In genomic region chr11:93065074-93065674, GRCh38 we compare ENCODE assay signal across 8 cellular contexts.
DNase-seq lines count a peak whose midpoint lies in the region; ATAC-seq, FAIRE-seq and TF ChIP-seq lines count a peak whose summit lies in the region.
"Not testable (repeated sequence)": the region's sequence is repeated elsewhere in the genome, so short reads cannot be mapped to it uniquely, and the experiment has no call there.

No MANE protein-coding gene starts in this region.

- H3K4me3 ChIP-seq in NB4 (ENCODE audit: low read depth, low read length); RWPE2 (ENCODE audit: severe bottlenecking); epithelial cell of esophagus (ENCODE audit: low read length): not testable (repeated sequence)

- H3K27me3 Mint-ChIP-seq in activated naive CD4-positive, alpha-beta T cell treated with anti-CD3 and anti-CD28 coated beads for 36 hours (ENCODE audit: low read depth): peaks cover 37% of the 10 kb centered on the region

- DNase-seq in DMS 273 (lab: John Stamatoyannopoulos, UW; ENCODE audit: unreplicated experiment) (peak; percentile 23), NB4 (ENCODE audit: low read depth) (peak; percentile 13), epithelial cell of esophagus (ENCODE audit: low read depth) (peak; percentile 54), left colon (peak in 1 of 2 donors; percentile 11)
- not testable (repeated sequence) for DNase-seq in H54 (ENCODE audit: insufficient read length, low spot score); RWPE2 (ENCODE audit: low spot score)
- peak; percentile 37 for DNase-seq in activated naive CD4-positive, alpha-beta T cell treated with anti-CD3 and anti-CD28 coated beads for 36 hours
- DNase-seq in stimulated activated CD8-positive, alpha-beta memory T cell treated with anti-CD3 and anti-CD28 coated beads, Interleukin-4, amount 100 ng/mL, for 48 hours: peak; percentile 26

- H3K36me3 ChIP-seq in RWPE2 (ENCODE audit: low read depth): not testable (repeated sequence)

- H3K27ac ChIP-seq in RWPE2 (ENCODE audit: poor library complexity, severe bottlenecking): not testable (repeated sequence)

- not testable (repeated sequence) for H3K9me3 Mint-ChIP-seq in activated naive CD4-positive, alpha-beta T cell treated with anti-CD3 and anti-CD28 coated beads for 36 hours

- H3K4me1 Mint-ChIP-seq in activated naive CD4-positive, alpha-beta T cell treated with anti-CD3 and anti-CD28 coated beads for 36 hours (ENCODE audit: low read depth): not testable (repeated sequence)

- CTCF ChIA-PET in activated naive CD4-positive, alpha-beta T cell treated with anti-CD3 and anti-CD28 coated beads for 36 hours (lab: Charles Lee): interaction anchor here (0.9 kb wide), 1 partner anchor 123 kb away, joined by 4 read pairs; no protein-coding TSS in a partner anchor

- not testable (repeated sequence) for H3K36me3 Mint-ChIP-seq in activated naive CD4-positive, alpha-beta T cell treated with anti-CD3 and anti-CD28 coated beads for 36 hours (ENCODE audit: low read depth)

- peak; percentile 57 for FAIRE-seq in H54 (lab: Jason Lieb, UNC)

- not testable (repeated sequence) for ATAC-seq in RWPE2 (ENCODE audit: low read depth)
- peak; percentile 65 for ATAC-seq in left colon

- not testable (repeated sequence) for H3K4me3 Mint-ChIP-seq in activated naive CD4-positive, alpha-beta T cell treated with anti-CD3 and anti-CD28 coated beads for 36 hours

- TF ChIP-seq POLR2A in H54 (IDR thresholded peaks at IDR 0.05; ENCODE audit: low read depth, low read length); NB4 (IDR thresholded peaks at IDR 0.05; ENCODE audit: extremely low read depth, insufficient read length): not testable (repeated sequence)

- H3K27me3 ChIP-seq in RWPE2 (ENCODE audit: insufficient read depth, poor library complexity, severe bottlenecking): not testable (repeated sequence)

- H3K9me3 ChIP-seq in RWPE2 (ENCODE audit: severe bottlenecking): not testable (repeated sequence)

- intact Hi-C loops in activated naive CD4-positive, alpha-beta T cell treated with anti-CD3 and anti-CD28 coated beads for 36 hours (cut with micrococcal nuclease): loop anchor here (1.0 kb wide), 1 partner anchor 123 kb away; no protein-coding TSS in a partner anchor
- intact Hi-C loops in left colon (cut with DNase I, micrococcal nuclease): not testable (repeated sequence)

- not testable (repeated sequence) for TF ChIP-seq CTCF in NB4 (IDR thresholded peaks at IDR 0.05; ENCODE audit: low read depth, low read length)
- peak; percentile 35 for TF ChIP-seq CTCF in RWPE2 (IDR thresholded peaks at IDR 0.05; ENCODE audit: poor library complexity, severe bottlenecking)
- peak; percentile 49 for TF ChIP-seq CTCF in epithelial cell of esophagus (IDR thresholded peaks at IDR 0.05; ENCODE audit: insufficient read depth, low read depth, low read length, missing control alignments)

- not testable (repeated sequence) for H3K4me1 ChIP-seq in RWPE2 (ENCODE audit: insufficient read depth, poor library complexity, severe bottlenecking)

- not testable (repeated sequence) for H3K27ac Mint-ChIP-seq in activated naive CD4-positive, alpha-beta T cell treated with anti-CD3 and anti-CD28 coated beads for 36 hours
